In the genomic region with DNA sequence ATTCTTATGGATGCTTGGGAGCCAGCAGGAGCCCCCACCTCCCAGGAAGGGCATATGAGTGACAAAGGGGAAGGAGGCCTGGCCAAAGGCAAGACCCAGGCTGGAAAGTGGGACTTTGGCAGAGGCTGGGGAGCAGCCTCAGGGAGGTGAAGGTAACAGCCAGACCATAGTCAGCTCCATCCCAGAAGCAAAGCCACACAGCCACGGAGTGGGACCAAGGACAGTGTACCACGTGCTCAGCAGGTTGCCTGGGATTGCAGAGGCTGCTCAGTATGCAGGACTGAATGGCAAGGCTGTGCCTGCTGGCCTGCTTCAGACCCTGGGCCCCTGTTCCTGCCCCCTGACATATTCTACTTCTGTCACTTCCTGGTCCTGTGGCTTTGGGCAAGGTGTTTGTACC, we compare ENCODE assay signal across 23 cellular contexts. TPM values are rescaled to one million over a fixed set of nuclear protein-coding genes. Genes with fewer than 3 reads are reported as not detected.
DNase-seq lines count a peak whose midpoint lies in the region; ATAC-seq and TF ChIP-seq lines count a peak whose summit lies in the region.
"Had no signal": no experiment of that assay in that cellular context is flagged by ENCODE, and none has a peak within 500 bp of the region (broad histone marks: within the 10 kb centered on the region; RNA-seq: fewer than 3 reads in every experiment).

No MANE protein-coding gene starts in this region.

- H3K4me3 ChIP-seq in coronary artery, result no peak overlapping the region
- no peak overlapping the region for H3K4me3 ChIP-seq in suprapubic skin
- H3K4me3 ChIP-seq: MG63, SJSA1 had no signal

- peak; percentile 38 for DNase-seq in coronary artery (ENCODE audit: low spot score)
- peak; percentile 19 for DNase-seq in left lobe of liver (ENCODE audit: low spot score)
- DNase-seq in suprapubic skin (ENCODE audit: low spot score in 2 of 2), result peak; percentile 33 to 47
- DNase-seq in GM03348 (ENCODE audit: low spot score), result no peak
- DNase-seq in NCI-H748 (lab: John Stamatoyannopoulos, UW; ENCODE audit: unreplicated experiment), result no peak
- DNase-seq in activated naive CD4-positive, alpha-beta T cell treated with anti-CD3 and anti-CD28 coated beads, Interleukin-2, amount 50 U/mL, for 16 hours, result no peak
- DNase-seq: C1 segment of cervical spinal cord; CD4-positive, alpha-beta memory T cell; COR-L47; H7; IMR-90; KG1; MG63; NCI-H1105 treated with DMSO at 0.1 percent for 48 hours; NCI-H146; NCI-H2029; NCI-H446 treated with DMSO at 0.1 percent for 48 hours; NCI-H526; Right ventricle myocardium superior; RPMI8226 had no signal

- no peak for TF ChIP-seq CTCF in coronary artery (IDR thresholded peaks at IDR 0.05)
- TF ChIP-seq CTCF in suprapubic skin (IDR thresholded peaks at IDR 0.05), result no peak

- no peaks in the 10 kb centered on the region for H3K4me1 ChIP-seq in suprapubic skin
- H3K4me1 ChIP-seq: SJSA1 had no signal

- WGBS in suprapubic skin, result 42% methylated on average over 2 of the region's 2 CpGs

- H3K27ac ChIP-seq in coronary artery, result no peak overlapping the region
- no peak overlapping the region for H3K27ac ChIP-seq in suprapubic skin
- H3K27ac ChIP-seq: SJSA1 had no signal

- TF ChIP-seq EP300 in suprapubic skin (IDR thresholded peaks at IDR 0.05), result no peak

- TF ChIP-seq POLR2A in suprapubic skin (IDR thresholded peaks at IDR 0.05), result no peak

- H3K36me3 ChIP-seq in suprapubic skin, result no peaks in the 10 kb centered on the region
- H3K36me3 ChIP-seq: MG63, SJSA1 had no signal

- no peaks in the 10 kb centered on the region for H3K9me3 ChIP-seq in suprapubic skin
- H3K9me3 ChIP-seq: MG63, SJSA1 had no signal

- H3K27me3 ChIP-seq in suprapubic skin, result peaks cover 41% of the 10 kb centered on the region
- H3K27me3 ChIP-seq: MG63, SJSA1 had no signal

- ATAC-seq in left lobe of liver, result no peak
- ATAC-seq in GM18517 (IDR thresholded peaks at IDR 0.05; ENCODE audit: unreplicated experiment), result no peak

RNA-seq across cellular contexts. Expression of gene GPR26, which starts 17.6 kb away (rescaled TPM):
- total RNA-seq in left lobe of liver (not detected), suprapubic skin (not detected)
- total RNA-seq: A673; CD4-positive, alpha-beta memory T cell; IMR-90; Right ventricle myocardium superior; SJSA1 had no signal

Comparison
In these comparisons a context has a peak if more than half of its experiments do, and no peak if none do; other contexts are left out.
1. DNase-seq: peak in coronary artery (single experiment), left lobe of liver (single experiment) and suprapubic skin (2 of 2); none in GM03348 (single experiment), NCI-H748 (single experiment) and activated naive CD4-positive, alpha-beta T cell treated with anti-CD3 and anti-CD28 coated beads, Interleukin-2, amount 50 U/mL, for 16 hours (single experiment).